In genomic region chr6:19261642-19262041, GRCh38 we compare ENCODE assay signal across 29 cellular contexts.
A peak's percentile ranks its signal among the peaks of the same experiment; 100 is the strongest.
DNase-seq lines count a peak whose midpoint lies in the region; TF ChIP-seq lines count a peak whose summit lies in the region.
"Had no signal": no experiment of that assay in that cellular context is flagged by ENCODE, and none has a peak within 500 bp of the region (broad histone marks: within the 10 kb centered on the region; RNA-seq: fewer than 3 reads in every experiment).

No MANE protein-coding gene starts in this region.

- no peak for TF ChIP-seq RAD21 in neural cell (conservative IDR thresholded peaks at IDR 0.05)

- CTCF ChIA-PET in HEK293T (lab: Yijun Ruan, JAX): no interaction called here

- no peaks in the 10 kb centered on the region for H3F3A ChIP-seq in neural cell (ENCODE audit: insufficient read depth, low read length, poor library complexity, severe bottlenecking)
- H3F3A ChIP-seq in GM23248 (ENCODE audit: insufficient read depth): no peaks in the 10 kb centered on the region

- H2AFZ ChIP-seq in neural cell (ENCODE audit: low read depth, low read length) (no peak overlapping the region), GM23248 (no peak overlapping the region)

- H3K9me2 ChIP-seq in neural cell (ENCODE audit: insufficient read depth, low read length): no peaks in the 10 kb centered on the region
- H3K9me2 ChIP-seq in GM23248 (ENCODE audit: insufficient read depth): no peaks in the 10 kb centered on the region

- in situ Hi-C loops in GM23248 (cut with MboI): no loop called here

- TF ChIP-seq CTCF in neural cell (IDR thresholded peaks at IDR 0.05; ENCODE audit: poor library complexity, severe bottlenecking): no peak

- H3K79me2 ChIP-seq in neural cell (replicated peaks; ENCODE audit: insufficient read depth, low read length) (no peaks in the 10 kb centered on the region), GM23248 (ENCODE audit: insufficient read depth) (no peaks in the 10 kb centered on the region)

- H3K27ac ChIP-seq in neural cell (ENCODE audit: low read length) (peak overlapping the region; percentile 39), GM23248 (no peak overlapping the region)
- H3K27ac ChIP-seq: 22Rv1; A549; BLaER1; BLaER1 treated with 17β-estradiol and CSF1 and Interleukin-3, amounts not matched to agents 10 nM and 100 nM; C4-2B had no signal

- DNase-seq in HEK293T (ENCODE audit: extremely low spot score): no peak
- DNase-seq in NCI-H2029 treated with DMSO at 0.1 percent for 48 hours (lab: John Stamatoyannopoulos, UW): no peak
- no peak for DNase-seq in GM23248
- DNase-seq: 8988T; ACHN; AML-193; BE2C; C1 segment of cervical spinal cord; Caco-2; Calu3; CD4-positive, alpha-beta memory T cell; CD4-positive, alpha-beta T cell; CD4-positive, CD25-positive, alpha-beta regulatory T cell; CD8-positive, alpha-beta memory T cell; CD8-positive, alpha-beta T cell; COR-L47; DMS 273 treated with DMSO at 0.1 percent for 48 hours; DMS153; DMS53; DMS79; DMS79 treated with DMSO at 0.1 percent for 48 hours; DND-41; EL had no signal

- peak; percentile 94 for TF ChIP-seq EP300 in neural cell (conservative IDR thresholded peaks at IDR 0.05; ENCODE audit: poor library complexity, severe bottlenecking)

- H3K9me3 ChIP-seq in neural cell (ENCODE audit: low read length) (no peaks in the 10 kb centered on the region), GM23248 (ENCODE audit: low read depth) (no peaks in the 10 kb centered on the region)
- H3K9me3 ChIP-seq: A549; BE2C; BLaER1; BLaER1 treated with 17β-estradiol and CSF1 and Interleukin-3, amounts not matched to agents 10 nM and 100 nM; Caco-2 had no signal

- H3K4me2 ChIP-seq in neural cell (ENCODE audit: low read length) (peak overlapping the region; percentile 4), GM23248 (ENCODE audit: unreplicated experiment) (no peak overlapping the region)
- H3K4me2 ChIP-seq: A549; BLaER1; BLaER1 treated with 17β-estradiol and CSF1 and Interleukin-3, amounts not matched to agents 10 nM and 100 nM had no signal

- no peaks in the 10 kb centered on the region for H3K4me1 ChIP-seq in GM23248 (ENCODE audit: insufficient read depth)
- H3K4me1 ChIP-seq: A549; BE2C; BLaER1; BLaER1 treated with 17β-estradiol and CSF1 and Interleukin-3, amounts not matched to agents 10 nM and 100 nM; Caco-2 had no signal

- 38% methylated on average over 1 of the region's 1 CpG for WGBS in GM23248 (ENCODE audit: low coverage in 1 of 2, low lambda C conversion rate in 2 of 2, missing lambda C conversion rate in 2 of 2), 2 experiments

- H3K9ac ChIP-seq in neural cell (ENCODE audit: low read length) (no peak overlapping the region), GM23248 (no peak overlapping the region)
- H3K9ac ChIP-seq: BLaER1; BLaER1 treated with 17β-estradiol and CSF1 and Interleukin-3, amounts not matched to agents 10 nM and 100 nM had no signal

- H3K27me3 ChIP-seq in neural cell (ENCODE audit: insufficient read depth, low read depth, low read length): no peaks in the 10 kb centered on the region
- no peaks in the 10 kb centered on the region for H3K27me3 ChIP-seq in GM23248 (replicated peaks; ENCODE audit: insufficient read depth)
- H3K27me3 ChIP-seq: BE2C; BLaER1; BLaER1 treated with 17β-estradiol and CSF1 and Interleukin-3, amounts not matched to agents 10 nM and 100 nM had no signal

- peak overlapping the region; percentile 15 for H3K4me3 ChIP-seq in neural cell (ENCODE audit: low read length)
- H3K4me3 ChIP-seq in GM23248: no peak overlapping the region
- H3K4me3 ChIP-seq: A549; BLaER1; BLaER1 treated with 17β-estradiol and CSF1 and Interleukin-3, amounts not matched to agents 10 nM and 100 nM had no signal

- POLR2A ChIA-PET in HEK293T (lab: Yijun Ruan, JAX): no interaction called here

- H3K36me3 ChIP-seq in neural cell (ENCODE audit: insufficient read depth, low read length) (no peaks in the 10 kb centered on the region), GM23248 (ENCODE audit: low read depth) (no peaks in the 10 kb centered on the region)
- H3K36me3 ChIP-seq: BE2C; BLaER1; BLaER1 treated with 17β-estradiol and CSF1 and Interleukin-3, amounts not matched to agents 10 nM and 100 nM had no signal

- no peaks in the 10 kb centered on the region for H4K20me1 ChIP-seq in neural cell (ENCODE audit: insufficient read depth)
- H4K20me1 ChIP-seq in GM23248 (ENCODE audit: insufficient read depth): no peaks in the 10 kb centered on the region
- H4K20me1 ChIP-seq: BLaER1; BLaER1 treated with 17β-estradiol and CSF1 and Interleukin-3, amounts not matched to agents 10 nM and 100 nM had no signal

TF ChIP-seq in HEK293T, 16 proteins besides CTCF, POLR2A, EP300 and RAD21:
- TF ChIP-seq TARDBP (IDR thresholded peaks at IDR 0.05) (no peak), PKNOX1 (IDR thresholded peaks at IDR 0.05) (peak; percentile 3; the same call in 1 of the 2 replicates), LEF1 (IDR thresholded peaks at IDR 0.05; ENCODE audit: borderline replicate concordance) (no peak)

TF ChIP-seq in neural cell, 6 proteins besides CTCF, POLR2A, EP300 and RAD21:
- peak; percentile 56 for TF ChIP-seq POLR2AphosphoS5 (IDR thresholded peaks at IDR 0.05)
- no peak for TF ChIP-seq TAF1 (IDR thresholded peaks at IDR 0.05; ENCODE audit: low read depth)
